In the genomic region with DNA sequence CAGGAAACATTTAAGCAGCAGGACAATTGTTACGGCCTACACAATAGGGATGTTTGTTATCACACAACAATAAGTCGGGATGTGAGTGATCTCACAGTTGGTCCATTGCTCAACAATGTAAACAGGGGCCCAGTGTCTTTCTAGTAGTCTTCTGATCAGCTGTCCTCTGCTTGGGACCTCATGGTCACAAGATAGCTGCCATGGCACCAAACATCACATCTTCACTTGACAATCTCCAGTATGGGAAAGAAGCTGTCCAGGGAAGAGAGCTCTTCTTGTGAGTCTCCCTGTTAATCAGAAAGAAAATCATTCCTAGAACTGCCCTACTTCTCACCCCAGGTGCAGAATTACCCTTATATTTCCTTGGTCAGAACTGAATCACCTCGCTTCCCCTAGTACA, we compare ENCODE assay signal across 26 cellular contexts. TPM values are rescaled to one million over a fixed set of nuclear protein-coding genes. Genes with fewer than 3 reads are reported as not detected.
DNase-seq lines count a peak whose midpoint lies in the region; ATAC-seq, FAIRE-seq and TF ChIP-seq lines count a peak whose summit lies in the region.
"Had no signal": no experiment of that assay in that cellular context is flagged by ENCODE, and none has a peak within 500 bp of the region (broad histone marks: within the 10 kb centered on the region; RNA-seq: fewer than 3 reads in every experiment).

No MANE protein-coding gene starts in this region.

- no peaks in the 10 kb centered on the region for H3K36me3 ChIP-seq in HEK293 (ENCODE audit: control insufficient read depth in 2 of 2, insufficient read depth in 1 of 2, low read length in 2 of 2)
- H3K36me3 ChIP-seq in H1 (ENCODE audit: control insufficient read depth in 2 of 4, insufficient read depth in 4 of 4, low read length in 3 of 4), result no peaks in the 10 kb centered on the region
- H3K36me3 ChIP-seq: BE2C, BLaER1 had no signal

- H3K79me1 ChIP-seq in H1 (ENCODE audit: low read depth, low read length), result no peaks in the 10 kb centered on the region

- H2BK5ac ChIP-seq in H1 (ENCODE audit: low read depth, low read length), result no peak overlapping the region

- POLR2A ChIA-PET in HEK293 (lab: Yijun Ruan, JAX) (interaction anchor here (0.6 kb wide), 1 partner anchor 716 kb away, joined by 4 read pairs; no protein-coding TSS in a partner anchor), WTC11 (lab: Charles Lee) (interaction anchor here (0.5 kb wide), 1 partner anchor 306 kb away, joined by 3 read pairs; no protein-coding TSS in a partner anchor), H1 (lab: Charles Lee; ENCODE audit: partially characterized antibody) (interaction anchor here (0.9 kb wide), 1 partner anchor 36 kb away, joined by 3 read pairs; no protein-coding TSS in a partner anchor), RWPE1 (lab: Yijun Ruan, JAX; ENCODE audit: low non-redundant PET) (no interaction called here)

- no peak overlapping the region for H3K27ac ChIP-seq in HEK293 (ENCODE audit: extremely low read depth, low read depth, low read length)
- H3K27ac ChIP-seq in H1 (ENCODE audit: low read depth, low read length), result no peak overlapping the region
- H3K27ac ChIP-seq in RWPE1, result no peak overlapping the region
- H3K27ac ChIP-seq: BLaER1 had no signal

- H2AK5ac ChIP-seq in H1 (ENCODE audit: low read depth, low read length), result no peak overlapping the region

- H3K56ac ChIP-seq in H1 (replicated peaks; ENCODE audit: insufficient read length, low read depth, low read length), result no peak overlapping the region

- H3K9me3 ChIP-seq in HEK293 (ENCODE audit: control insufficient read depth, insufficient read depth, low read depth, low read length) (no peaks in the 10 kb centered on the region), H1 (ENCODE audit: insufficient read depth in 2 of 2, low read depth in 1 of 2, low read length in 1 of 2) (no peaks in the 10 kb centered on the region)
- H3K9me3 ChIP-seq: BE2C, BLaER1 had no signal

- TF ChIP-seq POLR2A in H1 (IDR thresholded peaks at IDR 0.05; ENCODE audit: control extremely low read depth in 1 of 2, low read depth in 2 of 2, low read length in 2 of 2), result no peak

- no peak overlapping the region for H3K14ac ChIP-seq in H1 (ENCODE audit: insufficient read length)

- H3K23ac ChIP-seq in H1 (ENCODE audit: insufficient read length), result no peak overlapping the region

- no peak overlapping the region for H2BK15ac ChIP-seq in H1 (ENCODE audit: low read length)

- H3K4me3 ChIP-seq in HEK293 (ENCODE audit: low read depth, low read length) (no peak overlapping the region), H1 (ENCODE audit: extremely low read depth in 1 of 4, insufficient read depth in 2 of 4, low read depth in 3 of 4, low read length in 4 of 4) (no peak overlapping the region)
- H3K4me3 ChIP-seq: BLaER1, GM12878 had no signal

- H4K5ac ChIP-seq in H1 (ENCODE audit: insufficient read length, low read depth, low read length), result no peak overlapping the region

- peaks cover 10% of the 10 kb centered on the region for H3K27me3 Mint-ChIP-seq in WTC11 (ENCODE audit: low read depth)

- H3K4me2 ChIP-seq in H1 (ENCODE audit: insufficient read depth in 1 of 2, low read depth in 2 of 2, low read length in 2 of 2), result no peak overlapping the region
- H3K4me2 ChIP-seq: BLaER1 had no signal

- H3K79me2 ChIP-seq in H1 (ENCODE audit: control insufficient read depth in 1 of 2, insufficient read depth in 2 of 2, low read length in 2 of 2), result no peaks in the 10 kb centered on the region

- TF ChIP-seq CTCF in HEK293 (tag by site-specific recombination; IDR thresholded peaks at IDR 0.05) (no peak), WTC11 (IDR thresholded peaks at IDR 0.05) (no peak), H1 (IDR thresholded peaks at IDR 0.05; ENCODE audit: control extremely low read depth in 1 of 3, insufficient read depth in 1 of 3, low read depth in 1 of 3, low read length in 3 of 3) (no peak), RWPE1 (conservative IDR thresholded peaks at IDR 0.05; ENCODE audit: low read depth) (no peak)

- TF ChIP-seq EP300 in H1 (IDR thresholded peaks at IDR 0.05; ENCODE audit: borderline replicate concordance in 1 of 2, low read depth in 2 of 2, low read length in 2 of 2), result no peak

- WGBS in H1 (ENCODE audit: extremely low coverage in 1 of 2, insufficient coverage in 1 of 2, insufficient read length in 1 of 2, insufficient replicate concordance in 2 of 2, low coverage in 1 of 2, low lambda C conversion rate in 2 of 2, missing lambda C conversion rate in 1 of 2), 2 experiments, result 73% methylated on average over 3 of the region's 3 CpGs; no CpG with 5 or more reads in 1 of the 2 experiments

- no peak overlapping the region for H3K4me3 Mint-ChIP-seq in WTC11
- H3K4me3 Mint-ChIP-seq: CD14-positive monocyte; CD4-positive, alpha-beta memory T cell; CD4-positive, CD25-positive, alpha-beta regulatory T cell; CD8-positive, alpha-beta memory T cell had no signal

- H2BK20ac ChIP-seq in H1 (ENCODE audit: low read length), result no peak overlapping the region

- no peak overlapping the region for H3K9ac ChIP-seq in H1 (replicated peaks in 1 of 4; ENCODE audit: extremely low read depth in 1 of 4, low read depth in 3 of 4, low read length in 3 of 4)
- H3K9ac ChIP-seq: BLaER1 had no signal

- no peak overlapping the region for H4K91ac ChIP-seq in H1 (replicated peaks; ENCODE audit: insufficient read length, low read length)

- no peak overlapping the region for H2AFZ ChIP-seq in H1 (ENCODE audit: low read length)

- no peak for ATAC-seq in WTC11
- ATAC-seq: GM12878 had no signal

- CTCF ChIA-PET in HEK293 (lab: Yijun Ruan, JAX) (interaction anchor here (1.0 to 2.1 kb wide), 3 partner anchors 9 to 307 kb away, joined by 5 to 7 read pairs (median 5); no protein-coding TSS in a partner anchor), WTC11 (lab: Charles Lee) (interaction anchor here (0.6 to 1.5 kb wide), 5 partner anchors 10 to 495 kb away, joined by 3 to 15 read pairs (median 3); no protein-coding TSS in a partner anchor), H1 (lab: Charles Lee; ENCODE audit: partially characterized antibody) (interaction anchor here (0.8 to 1.6 kb wide), 11 partner anchors 8 to 418 kb away, joined by 3 to 6 read pairs (median 3); a partner anchor contains a TSS), RWPE1 (lab: Yijun Ruan, JAX) (interaction anchor here (1.0 to 1.4 kb wide), 3 partner anchors 8 to 409 kb away, joined by 3 to 6 read pairs (median 4); no protein-coding TSS in a partner anchor)

- H2BK12ac ChIP-seq in H1 (ENCODE audit: low read depth, low read length), result no peak overlapping the region

- H3K18ac ChIP-seq in H1 (ENCODE audit: extremely low read depth, low read length), result no peak overlapping the region

- peaks cover 2% of the 10 kb centered on the region; the same call in 1 of the 2 replicates for H3K36me3 Mint-ChIP-seq in WTC11
- H3K36me3 Mint-ChIP-seq: CD14-positive monocyte; CD4-positive, CD25-positive, alpha-beta regulatory T cell; CD8-positive, alpha-beta memory T cell had no signal

- no peaks in the 10 kb centered on the region for H4K20me1 ChIP-seq in H1 (replicated peaks in 1 of 2; ENCODE audit: control insufficient read depth in 1 of 2, insufficient read depth in 2 of 2, low read length in 2 of 2)

- H3K4me1 ChIP-seq in HEK293 (ENCODE audit: control insufficient read depth, insufficient read depth, low read length) (no peaks in the 10 kb centered on the region), H1 (replicated peaks in 1 of 4; ENCODE audit: control insufficient read depth in 3 of 4, insufficient read depth in 4 of 4, low read length in 3 of 4) (no peaks in the 10 kb centered on the region)
- H3K4me1 ChIP-seq: BE2C had no signal

- H3K23me2 ChIP-seq in H1 (ENCODE audit: low read depth, low read length), result no peaks in the 10 kb centered on the region

- no peak overlapping the region for H3K27ac Mint-ChIP-seq in WTC11
- H3K27ac Mint-ChIP-seq: CD14-positive monocyte; CD4-positive, alpha-beta memory T cell; CD4-positive, CD25-positive, alpha-beta regulatory T cell; CD8-positive, alpha-beta memory T cell had no signal

- DNase-seq in WTC11 (ENCODE audit: low spot score) (no peak), H1 (ENCODE audit: low read depth in 1 of 2, low spot score in 2 of 2) (no peak), RWPE1 (ENCODE audit: low spot score) (no peak), LoVo (ENCODE audit: low spot score) (no peak)
- DNase-seq: 8988T; ACHN; BE2C; C1 segment of cervical spinal cord; CD4-positive, alpha-beta memory T cell; CD4-positive, CD25-positive, alpha-beta regulatory T cell; CD8-positive, alpha-beta memory T cell; COR-L47; DMS 273 treated with DMSO at 0.1 percent for 48 hours; DMS153; DMS53; DMS79; DND-41; EL; GDM1 had no signal

- H3K9me3 Mint-ChIP-seq in WTC11, result peaks cover 9% of the 10 kb centered on the region
- H3K9me3 Mint-ChIP-seq: CD4-positive, CD25-positive, alpha-beta regulatory T cell had no signal

- no peak overlapping the region for H4K8ac ChIP-seq in H1 (ENCODE audit: extremely low read depth, insufficient read depth, low read length)

- peaks cover 0 to under 1% (median under 1%) of the 10 kb centered on the region in 4 experiments; a peak in 2 of 7 replicates for H3K27me3 ChIP-seq in H1 (replicated peaks in 1 of 4; ENCODE audit: control insufficient read depth in 3 of 4, extremely low read depth in 1 of 4, insufficient read depth in 3 of 4, low read length in 3 of 4)
- H3K27me3 ChIP-seq: BE2C had no signal

- H3K4ac ChIP-seq in H1 (replicated peaks; ENCODE audit: insufficient read length, low read depth, low read length), result no peak overlapping the region

- no peak for FAIRE-seq in H1 (lab: Jason Lieb, UNC)
- FAIRE-seq: A204.1, GM12878, GM12892, GM18507 had no signal

- no peak overlapping the region for H2BK120ac ChIP-seq in H1 (replicated peaks; ENCODE audit: low read depth, low read length)

- no peak for TF ChIP-seq RAD21 in H1 (IDR thresholded peaks at IDR 0.05 in 1 of 2, conservative IDR thresholded peaks at IDR 0.05 in 1 of 2; ENCODE audit: low read depth in 2 of 2, low read length in 2 of 2)

- peaks cover 7% of the 10 kb centered on the region for H3K4me1 Mint-ChIP-seq in WTC11

TF ChIP-seq in WTC11, 78 proteins besides CTCF, POLR2A, EP300 and RAD21:
- TF ChIP-seq GTF2I (CRISPR knock-in tag; conservative IDR thresholded peaks at IDR 0.05) (0 out of 2 replicates have a peak, but pooled peaks have one; percentile 27), JUN (CRISPR knock-in tag; IDR thresholded peaks at IDR 0.05) (no peak)

TF ChIP-seq in H1, 55 proteins besides CTCF, POLR2A, EP300 and RAD21 (continues in another document):
- no peak for TF ChIP-seq BACH1 (IDR thresholded peaks at IDR 0.05; ENCODE audit: low read length)
- no peak for TF ChIP-seq SP4 (IDR thresholded peaks at IDR 0.05; ENCODE audit: low read length)
- no peak for TF ChIP-seq GTF2F1 (IDR thresholded peaks at IDR 0.05; ENCODE audit: borderline replicate concordance, low read depth, low read length)

RNA-seq across cellular contexts. Expression of a gene that starts 6.3 kb away (rescaled TPM):
- total RNA-seq in WTC11 (2021), result 104 to 107 TPM (median 105 TPM) in 3 replicates
- 106 and 109 TPM in 2 replicates for total RNA-seq in H1 (2021; fragmentation: NEBNext Ultra II Directional; extraction: Animal tissue kit (Norgen Biotek cat#: 25700))
- polyA plus RNA-seq in H1 (2011; rRNA removed), result 160 and 196 TPM in 2 replicates
- polyA plus RNA-seq in H1 (2011; cell fraction: cytosol; rRNA removed), result 130 TPM
- 137 TPM for polyA plus RNA-seq in H1 (2011; cell fraction: nucleus; rRNA removed)
- 86.5 to 102 TPM (median 91.9 TPM) in 4 replicates for polyA plus RNA-seq in H1 (2012, experiment 1 of 2)
- polyA plus RNA-seq in H1 (2012, experiment 2 of 2), result 82.1 TPM
- polyA plus RNA-seq in H1 (2013, experiment 1 of 2), result 171 TPM
- 188 TPM for polyA plus RNA-seq in H1 (2013, experiment 2 of 2)
- 99.0 and 101 TPM in 2 replicates for polyA minus RNA-seq in H1 (2011; rRNA and poly(A)+ RNA removed)
- 96.7 TPM for polyA minus RNA-seq in H1 (2011; cell fraction: cytosol; rRNA and poly(A)+ RNA removed)
- 80.6 TPM for polyA minus RNA-seq in H1 (2011; cell fraction: nucleus; rRNA and poly(A)+ RNA removed)
- total RNA-seq: CD4-positive, alpha-beta memory T cell had no signal
